ENCODE assay signal across 9 cellular contexts in genomic region chr2:12931211-12931844, GRCh38.
DNase-seq lines count a peak whose midpoint lies in the region; ATAC-seq and TF ChIP-seq lines count a peak whose summit lies in the region.
"Had no signal": no experiment of that assay in that cellular context is flagged by ENCODE, and none has a peak within 500 bp of the region (broad histone marks: within the 10 kb centered on the region; RNA-seq: fewer than 3 reads in every experiment).

No MANE protein-coding gene starts in this region.

- no peak for DNase-seq in activated naive CD8-positive, alpha-beta T cell treated with anti-CD3 and anti-CD28 coated beads, Interleukin-2, amount 50 U/mL, for 24 hours
- DNase-seq in activated naive CD8-positive, alpha-beta T cell treated with anti-CD3 and anti-CD28 coated beads for 36 hours, result no peak
- peak; percentile 36 for DNase-seq in HuH-7.5 (ENCODE audit: low spot score)
- peak; percentile 81 for DNase-seq in SK-MEL-5 (ENCODE audit: low read depth, low spot score)
- DNase-seq in fibroblast of peridontal ligament (ENCODE audit: extremely low read depth), result peak; percentile 75
- DNase-seq in omental fat pad (ENCODE audit: low spot score), result no peak
- no peak for DNase-seq in effector CD4-positive, alpha-beta T cell

- H3K9me3 Mint-ChIP-seq in activated naive CD8-positive, alpha-beta T cell treated with anti-CD3 and anti-CD28 coated beads, Interleukin-2, amount 50 U/mL, for 24 hours, result no peaks in the 10 kb centered on the region
- no peaks in the 10 kb centered on the region for H3K9me3 Mint-ChIP-seq in activated naive CD8-positive, alpha-beta T cell treated with anti-CD3 and anti-CD28 coated beads for 36 hours
- H3K9me3 Mint-ChIP-seq: activated naive CD4-positive, alpha-beta T cell treated with anti-CD3 and anti-CD28 coated beads, Interleukin-2, amount 50 U/mL, for 24 hours had no signal

- H3K4me1 Mint-ChIP-seq in activated naive CD8-positive, alpha-beta T cell treated with anti-CD3 and anti-CD28 coated beads, Interleukin-2, amount 50 U/mL, for 24 hours, result peaks cover 10% of the 10 kb centered on the region
- H3K4me1 Mint-ChIP-seq in activated naive CD8-positive, alpha-beta T cell treated with anti-CD3 and anti-CD28 coated beads for 36 hours, result no peaks in the 10 kb centered on the region

- H3K4me3 Mint-ChIP-seq in activated naive CD8-positive, alpha-beta T cell treated with anti-CD3 and anti-CD28 coated beads, Interleukin-2, amount 50 U/mL, for 24 hours, result no peak overlapping the region
- H3K4me3 Mint-ChIP-seq in activated naive CD8-positive, alpha-beta T cell treated with anti-CD3 and anti-CD28 coated beads for 36 hours, result no peak overlapping the region
- H3K4me3 Mint-ChIP-seq: activated naive CD4-positive, alpha-beta T cell treated with anti-CD3 and anti-CD28 coated beads, Interleukin-2, amount 50 U/mL, for 24 hours had no signal

- in situ Hi-C loops in SK-MEL-5 (cut with HindIII; ENCODE audit: low pct_unique_long_range_greater_than_20kb, low sequenced_read_pairs), result loop anchor here (25.0 kb wide), 1 partner anchor 194 kb away; no protein-coding TSS in a partner anchor

- H3K27me3 Mint-ChIP-seq in activated naive CD8-positive, alpha-beta T cell treated with anti-CD3 and anti-CD28 coated beads, Interleukin-2, amount 50 U/mL, for 24 hours, result peaks cover 5% of the 10 kb centered on the region
- peaks cover 24% of the 10 kb centered on the region for H3K27me3 Mint-ChIP-seq in activated naive CD8-positive, alpha-beta T cell treated with anti-CD3 and anti-CD28 coated beads for 36 hours
- H3K27me3 Mint-ChIP-seq: activated naive CD4-positive, alpha-beta T cell treated with anti-CD3 and anti-CD28 coated beads, Interleukin-2, amount 50 U/mL, for 24 hours had no signal

- no peak overlapping the region for H3K27ac Mint-ChIP-seq in activated naive CD8-positive, alpha-beta T cell treated with anti-CD3 and anti-CD28 coated beads, Interleukin-2, amount 50 U/mL, for 24 hours
- H3K27ac Mint-ChIP-seq in activated naive CD8-positive, alpha-beta T cell treated with anti-CD3 and anti-CD28 coated beads for 36 hours, result no peak overlapping the region
- H3K27ac Mint-ChIP-seq: activated naive CD4-positive, alpha-beta T cell treated with anti-CD3 and anti-CD28 coated beads, Interleukin-2, amount 50 U/mL, for 24 hours had no signal

- H3K36me3 Mint-ChIP-seq in activated naive CD8-positive, alpha-beta T cell treated with anti-CD3 and anti-CD28 coated beads, Interleukin-2, amount 50 U/mL, for 24 hours (ENCODE audit: low read depth), result no peaks in the 10 kb centered on the region
- no peaks in the 10 kb centered on the region for H3K36me3 Mint-ChIP-seq in activated naive CD8-positive, alpha-beta T cell treated with anti-CD3 and anti-CD28 coated beads for 36 hours
- H3K36me3 Mint-ChIP-seq: activated naive CD4-positive, alpha-beta T cell treated with anti-CD3 and anti-CD28 coated beads, Interleukin-2, amount 50 U/mL, for 24 hours had no signal

- peak in 1 of 3 donors; percentile 21 for TF ChIP-seq CTCF in omental fat pad (IDR thresholded peaks at IDR 0.05)

- peak; percentile 35 for ATAC-seq in activated naive CD8-positive, alpha-beta T cell treated with anti-CD3 and anti-CD28 coated beads, Interleukin-2, amount 50 U/mL, for 24 hours
- peak; percentile 80 for ATAC-seq in omental fat pad (ENCODE audit: low FRiP score)
- no peak for ATAC-seq in GM18909 (IDR thresholded peaks at IDR 0.05; ENCODE audit: poor library complexity, unreplicated experiment)

Comparison
In these comparisons a context has a peak if more than half of its experiments do, and no peak if none do; other contexts are left out.
1. DNase-seq: peak in HuH-7.5 (single experiment), SK-MEL-5 (single experiment) and fibroblast of peridontal ligament (single experiment); none in activated naive CD8-positive, alpha-beta T cell treated with anti-CD3 and anti-CD28 coated beads, Interleukin-2, amount 50 U/mL, for 24 hours (single experiment), activated naive CD8-positive, alpha-beta T cell treated with anti-CD3 and anti-CD28 coated beads for 36 hours (single experiment), omental fat pad (single experiment) and effector CD4-positive, alpha-beta T cell (single experiment).